Comparison of ENCODE assay signal across 10 cellular contexts in the genomic region with DNA sequence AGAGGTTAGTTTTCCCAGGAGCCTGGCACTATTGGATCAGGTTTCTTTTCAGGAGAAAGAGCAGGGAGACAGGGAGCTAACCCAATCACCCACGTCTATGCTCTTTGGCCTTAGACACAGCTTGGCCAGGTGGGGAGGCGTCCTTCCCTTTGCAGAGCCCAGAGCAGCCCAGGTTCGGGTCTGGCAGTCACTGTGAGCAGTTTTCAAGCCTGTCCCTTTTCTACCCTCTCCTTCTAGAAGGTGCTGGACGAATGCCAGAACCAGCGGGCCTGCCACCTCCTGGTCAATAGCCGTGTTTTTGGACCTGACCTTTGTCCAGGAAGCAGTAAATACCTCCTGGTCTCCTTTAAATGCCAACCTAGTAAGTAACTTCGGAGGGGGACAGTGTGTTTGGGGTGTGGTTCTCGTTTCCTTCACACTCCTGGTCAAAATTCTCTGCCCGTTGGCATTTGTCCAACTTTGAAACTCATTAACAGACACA. TPM values are rescaled to one million over a fixed set of nuclear protein-coding genes. Genes with fewer than 3 reads are reported as not detected.
A peak's percentile ranks its signal among the peaks of the same experiment; 100 is the strongest.
DNase-seq lines count a peak whose midpoint lies in the region; ATAC-seq, FAIRE-seq and TF ChIP-seq lines count a peak whose summit lies in the region.
"Had no signal": no experiment of that assay in that cellular context is flagged by ENCODE, and none has a peak within 500 bp of the region (broad histone marks: within the 10 kb centered on the region; RNA-seq: fewer than 3 reads in every experiment).

No MANE protein-coding gene starts in this region.

- DNase-seq in Daoy (ENCODE audit: low read depth), result peak; percentile 69
- peak; percentile 18 for DNase-seq in glomerular visceral epithelial cell (ENCODE audit: extremely low spot score)
- no peak for DNase-seq in sciatic nerve (ENCODE audit: low spot score)
- no peak for DNase-seq in SHP77 treated with DMSO at 0.1 percent for 48 hours (lab: John Stamatoyannopoulos, UW)
- no peak for DNase-seq in RCC 7860 (ENCODE audit: low spot score)
- DNase-seq: activated CD4-positive, alpha-beta memory T cell treated with anti-CD3 and anti-CD28 coated beads for 36 hours; NCI-H187 treated with DMSO at 0.1 percent for 48 hours had no signal

- no peak for FAIRE-seq in RCC 7860 (lab: Jason Lieb, UNC)

- ATAC-seq in SK-N-SH treated with all-trans-retinoic acid at 6 μM for 48 hours (peak; percentile 47), sciatic nerve (peak; percentile 14), HG02840 (IDR thresholded peaks at IDR 0.05; ENCODE audit: low FRiP score, unreplicated experiment) (no peak), HG02970 (IDR thresholded peaks at IDR 0.05; ENCODE audit: low FRiP score, unreplicated experiment) (no peak)

- intact Hi-C loops in sciatic nerve (cut with DNase I), result no loop called here

TF ChIP-seq in SK-N-SH treated with all-trans-retinoic acid at 6 μM for 48 hours, 23 proteins besides CTCF, POLR2A, EP300 and RAD21:
- TF ChIP-seq ISL1 (CRISPR knock-in tag; IDR thresholded peaks at IDR 0.05), result no peak
- TF ChIP-seq, protein P1, sequence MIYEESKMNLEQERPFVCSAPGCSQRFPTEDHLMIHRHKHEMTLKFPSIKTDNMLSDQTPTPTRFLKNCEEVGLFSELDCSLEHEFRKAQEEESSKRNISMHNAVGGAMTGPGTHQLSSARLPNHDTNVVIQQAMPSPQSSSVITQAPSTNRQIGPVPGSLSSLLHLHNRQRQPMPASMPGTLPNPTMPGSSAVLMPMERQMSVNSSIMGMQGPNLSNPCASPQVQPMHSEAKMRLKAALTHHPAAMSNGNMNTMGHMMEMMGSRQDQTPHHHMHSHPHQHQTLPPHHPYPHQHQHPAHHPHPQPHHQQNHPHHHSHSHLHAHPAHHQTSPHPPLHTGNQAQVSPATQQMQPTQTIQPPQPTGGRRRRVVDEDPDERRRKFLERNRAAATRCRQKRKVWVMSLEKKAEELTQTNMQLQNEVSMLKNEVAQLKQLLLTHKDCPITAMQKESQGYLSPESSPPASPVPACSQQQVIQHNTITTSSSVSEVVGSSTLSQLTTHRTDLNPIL (CRISPR knock-in tag; IDR thresholded peaks at IDR 0.05; ENCODE audit: low read depth), result no peak
- TF ChIP-seq PPARA (CRISPR knock-in tag; IDR thresholded peaks at IDR 0.05; ENCODE audit: borderline replicate concordance), result no peak
- no peak for TF ChIP-seq CSDC2 (CRISPR knock-in tag; IDR thresholded peaks at IDR 0.05)
- no peak for TF ChIP-seq ESRRG (CRISPR knock-in tag; IDR thresholded peaks at IDR 0.05)
- no peak for TF ChIP-seq BACH2 (CRISPR knock-in tag; IDR thresholded peaks at IDR 0.05; ENCODE audit: borderline replicate concordance)

RNA-seq across cellular contexts. Expression of a gene that starts 44.9 kb away (rescaled TPM):
- 1.1 and 2.2 TPM in 2 replicates for total RNA-seq in Daoy (2014; rRNA removed; shearing (Covaris generic))
- 65.8 TPM for total RNA-seq in sciatic nerve

Comparison
In these comparisons a context has a peak if more than half of its experiments do, and no peak if none do; other contexts are left out.
1. DNase-seq: peak in Daoy (single experiment) and glomerular visceral epithelial cell (single experiment); none in sciatic nerve (single experiment), SHP77 treated with DMSO at 0.1 percent for 48 hours (single experiment) and RCC 7860 (single experiment).
2. ATAC-seq: peak in SK-N-SH treated with all-trans-retinoic acid at 6 μM for 48 hours (single experiment) and sciatic nerve (single experiment); none in HG02840 (single experiment) and HG02970 (single experiment).
3. RNA of a gene that starts 44.9 kb away (total RNA-seq): 65.8 TPM in sciatic nerve (single experiment); 1.1 to 2.2 TPM in Daoy; every median in the first group is over 10 times any median in the second.